In genomic region chr13:97878421-97879375, GRCh38 we compare ENCODE assay signal across 17 cellular contexts.
DNase-seq lines count a peak whose midpoint lies in the region; ATAC-seq and TF ChIP-seq lines count a peak whose summit lies in the region.
"Had no signal": no experiment of that assay in that cellular context is flagged by ENCODE, and none has a peak within 500 bp of the region (broad histone marks: within the 10 kb centered on the region; RNA-seq: fewer than 3 reads in every experiment).

No MANE protein-coding gene starts in this region.

- intact Hi-C loops in ascending aorta (cut with DNase I) (no loop called here), left ventricle myocardium superior (cut with micrococcal nuclease) (no loop called here)

- ATAC-seq in GM19452 (IDR thresholded peaks at IDR 0.05; ENCODE audit: unreplicated experiment) (no peak), left ventricle myocardium superior (no peak)
- ATAC-seq: activated CD4-positive, CD25-positive, alpha-beta regulatory T cell treated with anti-CD3 and anti-CD28 coated beads, Interleukin-2, amount 50 U/mL, for 24 hours; activated naive CD4-positive, alpha-beta T cell treated with anti-CD3 and anti-CD28 coated beads, Interleukin-2, amount 50 U/mL, for 72 hours; naive thymus-derived CD8-positive, alpha-beta T cell had no signal

- TF ChIP-seq CTCF in ascending aorta (IDR thresholded peaks at IDR 0.05) = no peak

- H3K4me3 ChIP-seq in SK-N-MC (peak overlapping the region; percentile 69; the same call in 1 of the 2 replicates), ascending aorta (no peak overlapping the region)
- H3K4me3 ChIP-seq: vagina had no signal

- peak overlapping the region; percentile 95 for H3K27ac ChIP-seq in SK-N-MC
- H3K27ac ChIP-seq in ascending aorta = no peak overlapping the region
- H3K27ac ChIP-seq: parathyroid adenoma, vagina had no signal

- peak overlapping the region; percentile 44 for H3K9ac ChIP-seq in SK-N-MC (ENCODE audit: insufficient read length)
- H3K9ac ChIP-seq: parathyroid adenoma had no signal

- H3K36me3 ChIP-seq in SK-N-MC (ENCODE audit: insufficient read depth, low read length) (no peaks in the 10 kb centered on the region), ascending aorta (no peaks in the 10 kb centered on the region)
- H3K36me3 ChIP-seq: vagina had no signal

- H3K9me3 ChIP-seq in SK-N-MC (ENCODE audit: low read depth, low read length) (no peaks in the 10 kb centered on the region), ascending aorta (no peaks in the 10 kb centered on the region)
- H3K9me3 ChIP-seq: vagina had no signal

- no peaks in the 10 kb centered on the region for H3K27me3 ChIP-seq in ascending aorta
- H3K27me3 ChIP-seq: vagina had no signal

- H3K4me1 ChIP-seq in ascending aorta = no peaks in the 10 kb centered on the region
- H3K4me1 ChIP-seq: parathyroid adenoma, vagina had no signal

- peak; percentile 58 for DNase-seq in DMS53 (lab: John Stamatoyannopoulos, UW)
- peak; percentile 59 for DNase-seq in H4 (ENCODE audit: low spot score)
- DNase-seq in SK-N-MC (ENCODE audit: low read depth, low spot score) = no peak
- DNase-seq in kidney glomerular epithelial cell (lab: John Stamatoyannopoulos, UW) = peak; percentile 65
- no peak for DNase-seq in ascending aorta (ENCODE audit: low spot score in 2 of 2)
- no peak for DNase-seq in left ventricle myocardium superior
- DNase-seq: immature natural killer cell; naive thymus-derived CD8-positive, alpha-beta T cell; NCI-H1092 treated with DMSO at 0.1 percent for 48 hours; NCI-H524; SHP77 treated with DMSO at 0.1 percent for 48 hours; stimulated activated CD4-positive, alpha-beta T cell treated with anti-CD3 and anti-CD28 coated beads, Interleukin-2, amount 100 ng/mL, for 48 hours had no signal

Comparison
In these comparisons a context has a peak if more than half of its experiments do, and no peak if none do; other contexts are left out.
1. DNase-seq: peak in DMS53 (single experiment), H4 (single experiment) and kidney glomerular epithelial cell (single experiment); none in SK-N-MC (single experiment), ascending aorta (0 of 2) and left ventricle myocardium superior (single experiment).